In genomic region chr18:3449702-3450357, GRCh38 we compare ENCODE assay signal across 9 cellular contexts. TPM values are rescaled to one million over a fixed set of nuclear protein-coding genes. Genes with fewer than 3 reads are reported as not detected.
DNase-seq lines count a peak whose midpoint lies in the region; ATAC-seq, FAIRE-seq and TF ChIP-seq lines count a peak whose summit lies in the region.
"Had no signal": no experiment of that assay in that cellular context is flagged by ENCODE, and none has a peak within 500 bp of the region (broad histone marks: within the 10 kb centered on the region; RNA-seq: fewer than 3 reads in every experiment).

TSS of gene TGIF1 (plus strand) at chr18:3450172. CDS start at chr18:3450490, 318 bp downstream.

- H3K36me3 ChIP-seq in WERI-Rb-1, result no peaks in the 10 kb centered on the region
- no peaks in the 10 kb centered on the region for H3K36me3 ChIP-seq in kidney (ENCODE audit: control insufficient read depth in 1 of 2, insufficient read depth in 2 of 2, low read length in 2 of 2)
- no peaks in the 10 kb centered on the region for H3K36me3 ChIP-seq in spleen

- peak within 1 kb of the TSS; percentile 96 to 100 for H3K9ac ChIP-seq in kidney (ENCODE audit: low read length in 2 of 2)

- H3K9me3 ChIP-seq in WERI-Rb-1 (ENCODE audit: severe bottlenecking) (no peaks in the 10 kb centered on the region), kidney (ENCODE audit: control insufficient read depth in 1 of 2, low read length in 2 of 2) (no peaks in the 10 kb centered on the region), spleen (no peaks in the 10 kb centered on the region)

- H3K27me3 ChIP-seq in WERI-Rb-1 (ENCODE audit: insufficient read depth, low read depth, severe bottlenecking) (no peaks in the 10 kb centered on the region), spleen (replicated peaks in 1 of 7) (no peaks in the 10 kb centered on the region)

- intact Hi-C loops in kidney (cut with DNase I), result loop anchor here (10.0 kb wide), 2 partner anchors 145 to 175 kb away; no protein-coding TSS in a partner anchor
- intact Hi-C loops in spleen (cut with DNase I; ENCODE audit: low total_unique reads), result loop anchor here (5.0 to 10.0 kb wide), 2 partner anchors 142 to 215 kb away; no protein-coding TSS in a partner anchor

- ATAC-seq in HG02798 (IDR thresholded peaks at IDR 0.05; ENCODE audit: poor library complexity, unreplicated experiment), result no peak

- peak; percentile 40 for DNase-seq in NCI-H1105 treated with DMSO at 0.1 percent for 48 hours (lab: John Stamatoyannopoulos, UW)
- no peak for DNase-seq in NCI-H1105 (lab: John Stamatoyannopoulos, UW)
- peak; percentile 54 for DNase-seq in NAMALWA (ENCODE audit: low spot score)
- peak; percentile 84 for DNase-seq in WERI-Rb-1
- DNase-seq in choroid plexus epithelial cell (ENCODE audit: low read depth), result peak; percentile 81
- DNase-seq in kidney, result peak; percentile 95
- peak; percentile 93 for DNase-seq in spleen

- H3K4me1 ChIP-seq in kidney (ENCODE audit: control insufficient read depth in 1 of 2, insufficient read depth in 1 of 2, low read depth in 1 of 2, low read length in 2 of 2) (peaks cover 0 to under 1% of the 10 kb centered on the region in 2 donors), spleen (peaks cover 11 to 63% (median 41%) of the 10 kb centered on the region in 6 donors)

- H3K4me3 ChIP-seq in WERI-Rb-1 (ENCODE audit: low read depth, low read length) (peak within 1 kb of the TSS; percentile 80), choroid plexus epithelial cell (ENCODE audit: low read depth, low read length) (peak within 1 kb of the TSS; percentile 94), kidney (ENCODE audit: low read length in 2 of 2) (peak within 1 kb of the TSS; percentile 91 to 97), spleen (peak within 1 kb of the TSS; percentile 56 to 80 (median 74))

- peak within 1 kb of the TSS; percentile 87 for H3K27ac ChIP-seq in WERI-Rb-1
- H3K27ac ChIP-seq in kidney (ENCODE audit: low read depth in 2 of 2, low read length in 2 of 2), result peak within 1 kb of the TSS; percentile 98 to 99
- H3K27ac ChIP-seq in spleen, result peak within 1 kb of the TSS; percentile 94 to 99 (median 99)

- 0 to 2% (median 1%) methylated on average over 18 to 55 of the region's 60 CpGs for WGBS in spleen, 5 donors

- no peak for TF ChIP-seq CTCF in WERI-Rb-1 (IDR thresholded peaks at IDR 0.05; ENCODE audit: low read depth, low read length)
- no peak for TF ChIP-seq CTCF in choroid plexus epithelial cell (conservative IDR thresholded peaks at IDR 0.05; ENCODE audit: low read depth, low read length)
- TF ChIP-seq CTCF in kidney (IDR thresholded peaks at IDR 0.05; ENCODE audit: borderline replicate concordance, extremely low read depth, insufficient read depth), result no peak
- TF ChIP-seq CTCF in spleen (IDR thresholded peaks at IDR 0.05 in 8 of 11, conservative IDR thresholded peaks at IDR 0.05 in 3 of 11), result no peak

- no peak for FAIRE-seq in kidney (lab: Jason Lieb, UNC)
- FAIRE-seq: A204.1 had no signal

- peak in 1 of 3 donors; percentile 69 for TF ChIP-seq POLR2A in spleen (IDR thresholded peaks at IDR 0.05)

RNA-seq across cellular contexts. Expression of gene TGIF1, which starts in this region (rescaled TPM):
- 93.8 TPM for total RNA-seq in kidney
- polyA plus RNA-seq in kidney (ENCODE audit: insufficient read depth, low read depth, low replicate concordance), result 38.5 TPM
- 10 to 100 TPM; 25.3 to 64.5 (median 39.9) TPM for total RNA-seq in spleen
- polyA plus RNA-seq in spleen, result 10 to 100 TPM; 27.7 to 35.7 (median 28.4) TPM
